Comparison of ENCODE assay signal across 8 cellular contexts in the genomic region with DNA sequence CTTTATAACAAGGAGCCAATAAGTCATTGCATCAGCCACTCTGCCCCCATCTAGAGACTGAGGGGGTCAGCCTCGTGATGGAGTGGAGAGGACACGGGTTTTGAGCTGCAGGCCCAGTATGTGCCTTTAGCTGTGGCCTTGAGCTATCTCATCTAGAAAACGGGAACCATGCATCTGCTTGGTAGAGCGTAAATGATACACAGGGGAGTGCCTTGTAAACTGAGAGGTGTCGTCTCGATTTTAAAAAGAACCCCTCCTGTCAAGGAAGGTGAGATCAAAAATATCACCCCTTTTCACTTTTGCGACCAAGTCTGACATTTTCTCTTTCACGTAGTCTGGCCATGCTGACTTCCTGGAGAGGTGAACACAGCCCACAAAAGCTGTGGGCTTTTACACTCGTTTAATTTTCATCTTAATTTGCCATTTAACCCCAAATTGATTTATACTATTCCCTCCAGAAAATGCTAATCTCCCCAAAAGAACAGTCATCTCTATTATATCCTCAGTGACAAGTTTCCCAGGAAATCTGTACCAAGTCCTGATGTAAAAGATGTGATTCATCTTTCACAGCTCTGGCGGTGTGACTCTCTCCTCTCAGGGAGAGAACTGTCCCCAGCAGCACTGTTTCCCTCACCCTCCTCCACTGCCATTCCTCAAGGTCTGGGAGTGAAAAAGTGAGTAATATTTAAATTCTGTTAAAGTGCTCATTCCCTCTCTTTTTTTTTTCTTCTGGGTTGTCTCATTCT. TPM values are rescaled to one million over a fixed set of nuclear protein-coding genes. Genes with fewer than 3 reads are reported as not detected.
A peak's percentile ranks its signal among the peaks of the same experiment; 100 is the strongest.
DNase-seq lines count a peak whose midpoint lies in the region; ATAC-seq and TF ChIP-seq lines count a peak whose summit lies in the region.

No MANE protein-coding gene starts in this region.

- ATAC-seq in GM18502 (IDR thresholded peaks at IDR 0.05; ENCODE audit: poor library complexity, unreplicated experiment) (peak; percentile 52), omental fat pad (ENCODE audit: low FRiP score) (no peak)

- no peak overlapping the region for H2AFZ ChIP-seq in GM23248

- H3K27ac ChIP-seq in GM23248: peak overlapping the region; percentile 53

- H3K9ac ChIP-seq in GM23248: peak overlapping the region; percentile 11; the same call in 1 of the 2 replicates

- no peaks in the 10 kb centered on the region for H3K9me3 ChIP-seq in GM23248 (ENCODE audit: low read depth)

- no peaks in the 10 kb centered on the region for H3K79me2 ChIP-seq in GM23248 (ENCODE audit: insufficient read depth)

- in situ Hi-C loops in GM23248 (cut with MboI): no loop called here

- TF ChIP-seq POLR2A in erythroblast (IDR thresholded peaks at IDR 0.05; ENCODE audit: low read length): no peak

- H3K4me1 ChIP-seq in GM23248 (ENCODE audit: insufficient read depth): peaks cover 14% of the 10 kb centered on the region

- H4K20me1 ChIP-seq in GM23248 (ENCODE audit: insufficient read depth): no peaks in the 10 kb centered on the region

- no peaks in the 10 kb centered on the region for H3K9me2 ChIP-seq in GM23248 (ENCODE audit: insufficient read depth)

- peak overlapping the region; percentile 32 for H3K4me2 ChIP-seq in GM23248 (ENCODE audit: unreplicated experiment)

- DNase-seq in GM23248 (peak; percentile 93), NAMALWA (ENCODE audit: low spot score) (peak; percentile 45), fibroblast of the aortic adventitia (ENCODE audit: low read depth) (peak; percentile 27), erythroblast (lab: John Stamatoyannopoulos, UW) (no peak), omental fat pad (ENCODE audit: low spot score) (no peak), hippocampal formation (lab: John Stamatoyannopoulos, UW) (no peak), NCI-H1694 (lab: John Stamatoyannopoulos, UW) (no peak)

- peaks cover 23% of the 10 kb centered on the region; the same call in 1 of the 2 replicates for H3F3A ChIP-seq in GM23248 (ENCODE audit: insufficient read depth)

- WGBS in GM23248 (ENCODE audit: low coverage in 1 of 2, low lambda C conversion rate in 2 of 2, missing lambda C conversion rate in 2 of 2), 2 experiments: 59 to 64% methylated on average over 10 of the region's 10 CpGs

- H3K36me3 ChIP-seq in GM23248 (ENCODE audit: low read depth): no peaks in the 10 kb centered on the region

- no peaks in the 10 kb centered on the region for H3K27me3 ChIP-seq in GM23248 (replicated peaks; ENCODE audit: insufficient read depth)

- H3K4me3 ChIP-seq in GM23248 (no peak overlapping the region), fibroblast of the aortic adventitia (ENCODE audit: low read depth, low read length) (no peak overlapping the region)

- TF ChIP-seq CTCF in fibroblast of the aortic adventitia (IDR thresholded peaks at IDR 0.05; ENCODE audit: insufficient read depth, low read length): no peak
- TF ChIP-seq CTCF in omental fat pad (IDR thresholded peaks at IDR 0.05): no peak

RNA-seq across cellular contexts. Expression of a gene that starts 30.6 kb away (rescaled TPM):
- 7.5 and 8.2 TPM in 2 replicates for total RNA-seq in GM23248 (2014; rRNA removed; shearing (Covaris generic))
- 7.7 and 9.4 TPM in 2 replicates for polyA plus RNA-seq in GM23248 (2016; fragmentation: Nextera tagmentation; extraction: Ambion mirVana)
- total RNA-seq in fibroblast of the aortic adventitia (ENCODE audit: low replicate concordance) (6.1 and 9.6 TPM in 2 replicates), omental fat pad (1 to 10 TPM; 3.9 to 9.9 (median 7.7) TPM)

Comparison
In these comparisons a context has a peak if more than half of its experiments do, and no peak if none do; other contexts are left out.
1. DNase-seq: peak in GM23248 (single experiment), NAMALWA (single experiment) and fibroblast of the aortic adventitia (single experiment); none in erythroblast (0 of 2), omental fat pad (single experiment), hippocampal formation (0 of 2) and NCI-H1694 (single experiment).